Comparison of ENCODE assay signal across 8 cellular contexts in genomic region chrX:15854712-15855561, GRCh38.
DNase-seq lines count a peak whose midpoint lies in the region; ATAC-seq lines count a peak whose summit lies in the region.

Gene AP1S2, minus strand, starts transcription at chrX:15854813. Its CDS starts 2,289 bp downstream, at chrX:15852524.

- H4K20me1 ChIP-seq in BLaER1: peaks cover 47% of the 10 kb centered on the region

- peaks cover 16% of the 10 kb centered on the region; the same call in 1 of the 2 replicates for H3K4me1 ChIP-seq in BLaER1

- H3K4me3 ChIP-seq in BLaER1: peak within 1 kb of the TSS; percentile 74

- H3K27ac ChIP-seq in BLaER1: peak within 1 kb of the TSS; percentile 87
- peak within 1 kb of the TSS; percentile 88 for H3K27ac ChIP-seq in cingulate gyrus (ENCODE audit: low read depth, low read length)
- H3K27ac ChIP-seq in layer of hippocampus (ENCODE audit: low read depth, low read length): peak within 1 kb of the TSS; percentile 86

- peak; percentile 94 to 98 for DNase-seq in NCI-H526 (lab: John Stamatoyannopoulos, UW)
- DNase-seq in activated CD4-positive, alpha-beta T cell treated with anti-CD3 and anti-CD28 coated beads for 48 hours: peak; percentile 91
- peak; percentile 66 to 91 (median 82) for DNase-seq in stimulated activated CD4-positive, alpha-beta T cell treated with anti-CD3 and anti-CD28 coated beads, Interleukin-1b, Interleukin-23, amount 100 ng/mL, for 24 hours (ENCODE audit: low read depth in 4 of 4, low spot score in 1 of 4)

- no peaks in the 10 kb centered on the region for H3K9me3 ChIP-seq in BLaER1

- H3K9ac ChIP-seq in BLaER1: peak within 1 kb of the TSS; percentile 81

- peak; percentile 96 for ATAC-seq in GM19328 (IDR thresholded peaks at IDR 0.05; ENCODE audit: unreplicated experiment)
- peak; percentile 88 for ATAC-seq in HG03469 (IDR thresholded peaks at IDR 0.05; ENCODE audit: unreplicated experiment)

- H3K36me3 ChIP-seq in BLaER1: 0 out of 2 replicates have a peak, but pooled peaks cover 3% of the 10 kb centered on the region

- H3K4me2 ChIP-seq in BLaER1: peak within 1 kb of the TSS; percentile 85

- H3K27me3 ChIP-seq in BLaER1: peaks cover 88% of the 10 kb centered on the region
- no peaks in the 10 kb centered on the region for H3K27me3 ChIP-seq in layer of hippocampus (ENCODE audit: control insufficient read depth, insufficient read depth, low read length)

Comparison
In these comparisons a context has a peak if more than half of its experiments do, and no peak if none do; other contexts are left out.
1. Peak in every context shown above with its lines: DNase-seq, ATAC-seq, H3K4me3 ChIP-seq and H3K27ac ChIP-seq.